Comparison of ENCODE assay signal across 1 cellular context in genomic region chr2:20065885-20066602, GRCh38.
TF ChIP-seq lines count a peak whose summit lies in the region.

No MANE protein-coding gene starts in this region.

TF ChIP-seq in HepG2, 621 proteins besides CTCF, POLR2A, EP300 and RAD21 (continued from another document and continues in another):
- TF ChIP-seq ZNF407 (CRISPR knock-in tag; IDR thresholded peaks at IDR 0.05; ENCODE audit: not compliant biosample characterization): peak; percentile 22
- peak; percentile 54; the same call in 1 of the 2 replicates for TF ChIP-seq ZNF749 (CRISPR knock-in tag; IDR thresholded peaks at IDR 0.05; ENCODE audit: borderline replicate concordance)
- no peak for TF ChIP-seq PAF1 (CRISPR knock-in tag; IDR thresholded peaks at IDR 0.05)
- peak; percentile 56 for TF ChIP-seq YY1 (IDR thresholded peaks at IDR 0.05; ENCODE audit: insufficient read depth, insufficient replicate concordance, low read depth, low read length)
- peak; percentile 55 for TF ChIP-seq ZMYM4 (CRISPR knock-in tag; IDR thresholded peaks at IDR 0.05)
- TF ChIP-seq SIX1 (CRISPR knock-in tag; IDR thresholded peaks at IDR 0.05; ENCODE audit: borderline replicate concordance): no peak
- TF ChIP-seq SMYD3 (CRISPR knock-in tag; IDR thresholded peaks at IDR 0.05): peak; percentile 45; the same call in 1 of the 2 replicates
- no peak for TF ChIP-seq ZBTB43 (CRISPR knock-in tag; conservative IDR thresholded peaks at IDR 0.05)
- TF ChIP-seq GTF3A (CRISPR knock-in tag; conservative IDR thresholded peaks at IDR 0.05): 0 out of 2 replicates have a peak, but pooled peaks have one; percentile 61
- TF ChIP-seq KLF13 (CRISPR knock-in tag; IDR thresholded peaks at IDR 0.05): peak; percentile 83; the same call in 1 of the 2 replicates
- TF ChIP-seq SAFB2 (CRISPR knock-in tag; IDR thresholded peaks at IDR 0.05; ENCODE audit: borderline replicate concordance, low read depth): no peak
- TF ChIP-seq ZFP90 (CRISPR knock-in tag; IDR thresholded peaks at IDR 0.05; ENCODE audit: borderline replicate concordance): 0 out of 2 replicates have a peak, but pooled peaks have one; percentile 46
- TF ChIP-seq MLXIP (CRISPR knock-in tag; IDR thresholded peaks at IDR 0.05; ENCODE audit: borderline replicate concordance): no peak
- TF ChIP-seq KLF16 (CRISPR knock-in tag; IDR thresholded peaks at IDR 0.05): peak in 1 of 2 experiments; percentile 79; a peak in 2 of 4 replicates
- no peak; the same call in 1 of the 2 replicates for TF ChIP-seq GMEB2 (CRISPR knock-in tag; IDR thresholded peaks at IDR 0.05; ENCODE audit: low read depth)
- TF ChIP-seq ATF5 (CRISPR knock-in tag; IDR thresholded peaks at IDR 0.05; ENCODE audit: low read depth): 0 out of 2 replicates have a peak, but pooled peaks have one; percentile 36
- no peak for TF ChIP-seq FOXA1 (IDR thresholded peaks at IDR 0.05)
- TF ChIP-seq FOXA1 (CRISPR knock-in tag; IDR thresholded peaks at IDR 0.05): no peak; the same call in 1 of the 2 replicates
- 0 out of 2 replicates have a peak, but pooled peaks have one; percentile 27 for TF ChIP-seq RFX3 (CRISPR knock-in tag; IDR thresholded peaks at IDR 0.05)
- peak; percentile 75; the same call in 1 of the 2 replicates for TF ChIP-seq ZGPAT (CRISPR knock-in tag; IDR thresholded peaks at IDR 0.05)
- peak; percentile 84 for TF ChIP-seq PAXIP1 (CRISPR knock-in tag; conservative IDR thresholded peaks at IDR 0.05)
- peak; percentile 53; the same call in 1 of the 2 replicates for TF ChIP-seq KDM1A (CRISPR knock-in tag; IDR thresholded peaks at IDR 0.05)
- TF ChIP-seq PHF21A (CRISPR knock-in tag; IDR thresholded peaks at IDR 0.05): peak; percentile 49; the same call in 1 of the 2 replicates
- peak; percentile 79 for TF ChIP-seq SALL1 (CRISPR knock-in tag; IDR thresholded peaks at IDR 0.05)
- TF ChIP-seq KDM6A (CRISPR knock-in tag; IDR thresholded peaks at IDR 0.05; ENCODE audit: low read depth): peak; percentile 49; the same call in 1 of the 2 replicates
- TF ChIP-seq MTF2 (CRISPR knock-in tag; IDR thresholded peaks at IDR 0.05; ENCODE audit: borderline replicate concordance): no peak
- TF ChIP-seq ZNF232 (CRISPR knock-in tag; IDR thresholded peaks at IDR 0.05; ENCODE audit: borderline replicate concordance): peak; percentile 55; the same call in 1 of the 2 replicates
- TF ChIP-seq ZBTB25 (CRISPR knock-in tag; IDR thresholded peaks at IDR 0.05): 0 out of 2 replicates have a peak, but pooled peaks have one; percentile 19
- TF ChIP-seq GATA4 (IDR thresholded peaks at IDR 0.05; ENCODE audit: borderline replicate concordance, low read depth): no peak
- peak; percentile 69 for TF ChIP-seq ZNF331 (CRISPR knock-in tag; IDR thresholded peaks at IDR 0.05)
- TF ChIP-seq ELF3 (CRISPR knock-in tag; IDR thresholded peaks at IDR 0.05): peak; percentile 70; the same call in 1 of the 2 replicates
- peak; percentile 70 for TF ChIP-seq HOXA3 (CRISPR knock-in tag; IDR thresholded peaks at IDR 0.05)
- TF ChIP-seq MIER2 (CRISPR knock-in tag; IDR thresholded peaks at IDR 0.05): peak; percentile 13; the same call in 1 of the 2 replicates
- peak; percentile 52 for TF ChIP-seq ZNF883 (CRISPR knock-in tag; IDR thresholded peaks at IDR 0.05; ENCODE audit: not compliant biosample characterization)
